In the genomic region with DNA sequence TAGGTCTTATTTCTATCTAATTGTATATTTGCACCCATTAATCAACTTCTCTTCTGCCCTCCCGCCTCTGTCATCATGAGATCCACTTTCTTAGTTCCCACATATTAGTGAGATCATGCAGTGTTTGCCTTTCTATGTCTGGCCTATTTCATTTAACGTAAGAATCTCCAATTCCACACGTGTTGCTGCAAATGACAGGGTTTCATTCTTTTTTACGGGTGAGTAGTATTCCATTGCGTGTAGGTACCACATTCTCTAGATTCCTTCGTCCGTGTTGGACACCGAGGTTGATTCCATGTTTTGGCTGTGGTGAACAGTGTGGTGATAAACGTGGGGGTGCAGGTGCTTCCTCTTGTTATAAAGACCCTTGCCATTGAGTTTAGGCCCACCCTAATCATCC, we compare ENCODE assay signal across 1 cellular context.
TF ChIP-seq lines count a peak whose summit lies in the region.

No MANE protein-coding gene starts in this region.

TF ChIP-seq in HEK293, 187 proteins besides CTCF, POLR2A, EP300 and RAD21 (continued from another document):
- TF ChIP-seq, protein P1, sequence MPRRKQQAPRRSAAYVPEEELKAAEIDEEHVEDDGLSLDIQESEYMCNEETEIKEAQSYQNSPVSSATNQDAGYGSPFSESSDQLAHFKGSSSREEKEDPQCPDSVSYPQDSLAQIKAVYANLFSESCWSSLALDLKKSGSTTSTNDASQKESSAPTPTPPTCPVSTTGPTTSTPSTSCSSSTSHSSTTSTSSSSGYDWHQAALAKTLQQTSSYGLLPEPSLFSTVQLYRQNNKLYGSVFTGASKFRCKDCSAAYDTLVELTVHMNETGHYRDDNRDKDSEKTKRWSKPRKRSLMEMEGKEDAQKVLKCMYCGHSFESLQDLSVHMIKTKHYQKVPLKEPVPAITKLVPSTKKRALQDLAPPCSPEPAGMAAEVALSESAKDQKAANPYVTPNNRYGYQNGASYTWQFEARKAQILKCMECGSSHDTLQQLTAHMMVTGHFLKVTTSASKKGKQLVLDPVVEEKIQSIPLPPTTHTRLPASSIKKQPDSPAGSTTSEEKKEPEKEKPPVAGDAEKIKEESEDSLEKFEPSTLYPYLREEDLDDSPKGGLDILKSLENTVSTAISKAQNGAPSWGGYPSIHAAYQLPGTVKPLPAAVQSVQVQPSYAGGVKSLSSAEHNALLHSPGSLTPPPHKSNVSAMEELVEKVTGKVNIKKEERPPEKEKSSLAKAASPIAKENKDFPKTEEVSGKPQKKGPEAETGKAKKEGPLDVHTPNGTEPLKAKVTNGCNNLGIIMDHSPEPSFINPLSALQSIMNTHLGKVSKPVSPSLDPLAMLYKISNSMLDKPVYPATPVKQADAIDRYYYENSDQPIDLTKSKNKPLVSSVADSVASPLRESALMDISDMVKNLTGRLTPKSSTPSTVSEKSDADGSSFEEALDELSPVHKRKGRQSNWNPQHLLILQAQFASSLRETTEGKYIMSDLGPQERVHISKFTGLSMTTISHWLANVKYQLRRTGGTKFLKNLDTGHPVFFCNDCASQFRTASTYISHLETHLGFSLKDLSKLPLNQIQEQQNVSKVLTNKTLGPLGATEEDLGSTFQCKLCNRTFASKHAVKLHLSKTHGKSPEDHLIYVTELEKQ (tag by site-specific recombination; IDR thresholded peaks at IDR 0.05; ENCODE audit: borderline replicate concordance) = no peak
- TF ChIP-seq KLF7 (tag by site-specific recombination; IDR thresholded peaks at IDR 0.05; ENCODE audit: borderline replicate concordance) (no peak), REPIN1 (tag by site-specific recombination; IDR thresholded peaks at IDR 0.05; ENCODE audit: low read depth) (no peak), ZNF133 (tag by site-specific recombination; IDR thresholded peaks at IDR 0.05) (0 out of 2 replicates have a peak, but pooled peaks have one; percentile 38), MZF1 (tag by site-specific recombination; IDR thresholded peaks at IDR 0.05; ENCODE audit: borderline replicate concordance) (no peak)
